19 cellular contexts compared by ENCODE assay signal in the genomic region with DNA sequence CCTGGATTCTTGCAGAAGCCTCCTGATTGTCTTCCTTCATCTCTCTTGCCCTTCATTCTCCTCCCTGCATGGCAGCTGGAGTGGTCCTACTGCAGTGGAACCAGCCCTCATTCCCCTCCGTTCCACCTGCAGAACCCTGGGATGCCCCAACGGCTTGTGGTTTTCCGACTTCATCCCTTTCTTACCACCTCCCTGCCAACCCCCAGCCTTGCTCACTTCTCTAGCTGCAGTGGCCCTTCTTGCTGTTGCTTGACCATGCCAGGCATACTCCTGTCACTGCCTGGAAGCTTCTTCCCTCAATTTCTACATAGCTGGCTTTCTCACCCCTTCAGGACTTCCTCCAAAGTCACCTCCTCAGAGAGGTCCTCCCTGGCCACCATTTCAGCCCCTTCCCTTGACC.
DNase-seq lines count a peak whose midpoint lies in the region; ATAC-seq and TF ChIP-seq lines count a peak whose summit lies in the region.
"Had no signal": no experiment of that assay in that cellular context is flagged by ENCODE, and none has a peak within 500 bp of the region (broad histone marks: within the 10 kb centered on the region; RNA-seq: fewer than 3 reads in every experiment).

No MANE protein-coding gene starts in this region.

- ATAC-seq in central memory CD8-positive, alpha-beta T cell (replicated peaks; ENCODE audit: extremely low read depth, poor library complexity, severe bottlenecking) = no peak
- ATAC-seq: CD8-positive, alpha-beta T cell; HCT116 had no signal

- intact Hi-C loops in activated T-helper 1 cell treated with anti-CD3 and anti-CD28 coated beads, Interleukin-12 subunit alpha, Interleukin-12 subunit beta, Interleukin-2, Interleukin-4 antibody, amounts not matched to agents 30 ng/mL and 10 ng/mL and 1 ng/mL, durations not matched to agents 14 hours and 24 hours and 36 hours (cut with micrococcal nuclease) = no loop called here

- H3K9me3 ChIP-seq in HEK293 (ENCODE audit: control insufficient read depth, insufficient read depth, low read depth, low read length) = no peaks in the 10 kb centered on the region
- H3K9me3 ChIP-seq: BLaER1, Caco-2 had no signal

- peak overlapping the region; percentile 38 for H3K27ac Mint-ChIP-seq in central memory CD8-positive, alpha-beta T cell (ENCODE audit: low read depth)
- peak overlapping the region; percentile 13 for H3K27ac Mint-ChIP-seq in nephron progenitor cell
- no peak overlapping the region for H3K27ac Mint-ChIP-seq in activated CD4-positive, alpha-beta T cell treated with anti-CD3 and anti-CD28 coated beads, Interleukin-2, amount 10 ng/mL, durations not matched to agents 7 days and 5 days
- no peak overlapping the region for H3K27ac Mint-ChIP-seq in activated T-helper 1 cell treated with anti-CD3 and anti-CD28 coated beads, Interleukin-12 subunit alpha, Interleukin-12 subunit beta, Interleukin-2, Interleukin-4 antibody, amounts not matched to agents 30 ng/mL and 10 ng/mL and 1 ng/mL, durations not matched to agents 14 hours and 24 hours and 36 hours
- H3K27ac Mint-ChIP-seq: B cell; CD8-positive, alpha-beta T cell; H9; HFFc6 had no signal

- no peaks in the 10 kb centered on the region for H3K4me1 ChIP-seq in HEK293 (ENCODE audit: control insufficient read depth, insufficient read depth, low read length)
- H3K4me1 ChIP-seq: BLaER1, Caco-2 had no signal

- no peak for DNase-seq in central memory CD8-positive, alpha-beta T cell (ENCODE audit: low spot score in 2 of 2)
- DNase-seq in nephron progenitor cell (no peak), mucosa of gallbladder (ENCODE audit: low spot score) (no peak)
- no peak for DNase-seq in activated CD4-positive, alpha-beta T cell treated with anti-CD3 and anti-CD28 coated beads, Interleukin-2, amount 10 ng/mL, durations not matched to agents 7 days and 5 days
- no peak for DNase-seq in activated T-helper 1 cell treated with anti-CD3 and anti-CD28 coated beads, Interleukin-12 subunit alpha, Interleukin-12 subunit beta, Interleukin-2, Interleukin-4 antibody, amounts not matched to agents 30 ng/mL and 10 ng/mL and 1 ng/mL, durations not matched to agents 14 hours and 24 hours and 36 hours (ENCODE audit: low spot score)
- DNase-seq: Caco-2; CD4-positive, CD25-positive, alpha-beta regulatory T cell; CD8-positive, alpha-beta T cell; DMS153; DND-41; GM23248; H9; HFFc6 had no signal

- CTCF ChIA-PET in HEK293 (lab: Yijun Ruan, JAX) = no interaction called here
- CTCF ChIA-PET in activated CD4-positive, alpha-beta T cell treated with anti-CD3 and anti-CD28 coated beads, Interleukin-2, amount 10 ng/mL, durations not matched to agents 7 days and 5 days (lab: Charles Lee) = no interaction called here

- no peak overlapping the region for H3K27ac ChIP-seq in HEK293 (ENCODE audit: extremely low read depth, low read depth, low read length)
- H3K27ac ChIP-seq: 22Rv1, BLaER1, C4-2B, GM23248 had no signal

- TF ChIP-seq CTCF in HEK293 (tag by site-specific recombination; IDR thresholded peaks at IDR 0.05) (no peak), nephron progenitor cell (IDR thresholded peaks at IDR 0.05) (no peak)

- no peak overlapping the region for H3K4me3 ChIP-seq in HEK293 (ENCODE audit: low read depth, low read length)
- H3K4me3 ChIP-seq: BLaER1, GM23248 had no signal

- H3K36me3 ChIP-seq in HEK293 (ENCODE audit: control insufficient read depth in 2 of 2, insufficient read depth in 1 of 2, low read length in 2 of 2) = no peaks in the 10 kb centered on the region
- H3K36me3 ChIP-seq: BLaER1 had no signal

- peaks cover 11% of the 10 kb centered on the region for H3K4me1 Mint-ChIP-seq in central memory CD8-positive, alpha-beta T cell
- H3K4me1 Mint-ChIP-seq in nephron progenitor cell = peaks cover 26% of the 10 kb centered on the region
- no peaks in the 10 kb centered on the region for H3K4me1 Mint-ChIP-seq in activated CD4-positive, alpha-beta T cell treated with anti-CD3 and anti-CD28 coated beads, Interleukin-2, amount 10 ng/mL, durations not matched to agents 7 days and 5 days
- H3K4me1 Mint-ChIP-seq in activated T-helper 1 cell treated with anti-CD3 and anti-CD28 coated beads, Interleukin-12 subunit alpha, Interleukin-12 subunit beta, Interleukin-2, Interleukin-4 antibody, amounts not matched to agents 30 ng/mL and 10 ng/mL and 1 ng/mL, durations not matched to agents 14 hours and 24 hours and 36 hours (ENCODE audit: low read depth) = no peaks in the 10 kb centered on the region
- H3K4me1 Mint-ChIP-seq: B cell had no signal

- H3K36me3 Mint-ChIP-seq in central memory CD8-positive, alpha-beta T cell (ENCODE audit: insufficient read depth) = no peaks in the 10 kb centered on the region
- H3K36me3 Mint-ChIP-seq in nephron progenitor cell (ENCODE audit: low read depth) = no peaks in the 10 kb centered on the region
- H3K36me3 Mint-ChIP-seq in activated CD4-positive, alpha-beta T cell treated with anti-CD3 and anti-CD28 coated beads, Interleukin-2, amount 10 ng/mL, durations not matched to agents 7 days and 5 days (ENCODE audit: low read depth) = no peaks in the 10 kb centered on the region
- no peaks in the 10 kb centered on the region for H3K36me3 Mint-ChIP-seq in activated T-helper 1 cell treated with anti-CD3 and anti-CD28 coated beads, Interleukin-12 subunit alpha, Interleukin-12 subunit beta, Interleukin-2, Interleukin-4 antibody, amounts not matched to agents 30 ng/mL and 10 ng/mL and 1 ng/mL, durations not matched to agents 14 hours and 24 hours and 36 hours (ENCODE audit: low read depth)

- POLR2A ChIA-PET in HEK293 (lab: Yijun Ruan, JAX) = no interaction called here
- POLR2A ChIA-PET in activated CD4-positive, alpha-beta T cell treated with anti-CD3 and anti-CD28 coated beads, Interleukin-2, amount 10 ng/mL, durations not matched to agents 7 days and 5 days (lab: Charles Lee) = no interaction called here

- no peaks in the 10 kb centered on the region for H3K9me3 Mint-ChIP-seq in central memory CD8-positive, alpha-beta T cell
- peaks cover 3% of the 10 kb centered on the region for H3K9me3 Mint-ChIP-seq in nephron progenitor cell
- no peaks in the 10 kb centered on the region for H3K9me3 Mint-ChIP-seq in activated CD4-positive, alpha-beta T cell treated with anti-CD3 and anti-CD28 coated beads, Interleukin-2, amount 10 ng/mL, durations not matched to agents 7 days and 5 days
- no peaks in the 10 kb centered on the region for H3K9me3 Mint-ChIP-seq in activated T-helper 1 cell treated with anti-CD3 and anti-CD28 coated beads, Interleukin-12 subunit alpha, Interleukin-12 subunit beta, Interleukin-2, Interleukin-4 antibody, amounts not matched to agents 30 ng/mL and 10 ng/mL and 1 ng/mL, durations not matched to agents 14 hours and 24 hours and 36 hours
- H3K9me3 Mint-ChIP-seq: CD4-positive, CD25-positive, alpha-beta regulatory T cell; CD8-positive, alpha-beta T cell; H9; HFFc6 had no signal

- no peaks in the 10 kb centered on the region for H3K27me3 Mint-ChIP-seq in central memory CD8-positive, alpha-beta T cell
- H3K27me3 Mint-ChIP-seq in nephron progenitor cell (ENCODE audit: low read depth, poor library complexity) = peaks cover 20% of the 10 kb centered on the region
- H3K27me3 Mint-ChIP-seq in activated CD4-positive, alpha-beta T cell treated with anti-CD3 and anti-CD28 coated beads, Interleukin-2, amount 10 ng/mL, durations not matched to agents 7 days and 5 days = peaks cover 6% of the 10 kb centered on the region
- H3K27me3 Mint-ChIP-seq in activated T-helper 1 cell treated with anti-CD3 and anti-CD28 coated beads, Interleukin-12 subunit alpha, Interleukin-12 subunit beta, Interleukin-2, Interleukin-4 antibody, amounts not matched to agents 30 ng/mL and 10 ng/mL and 1 ng/mL, durations not matched to agents 14 hours and 24 hours and 36 hours (ENCODE audit: insufficient read depth) = peaks cover 9% of the 10 kb centered on the region
- H3K27me3 Mint-ChIP-seq: B cell; CD4-positive, CD25-positive, alpha-beta regulatory T cell had no signal

- H3K4me3 Mint-ChIP-seq in central memory CD8-positive, alpha-beta T cell = no peak overlapping the region
- H3K4me3 Mint-ChIP-seq in nephron progenitor cell = no peak overlapping the region
- H3K4me3 Mint-ChIP-seq in activated CD4-positive, alpha-beta T cell treated with anti-CD3 and anti-CD28 coated beads, Interleukin-2, amount 10 ng/mL, durations not matched to agents 7 days and 5 days = no peak overlapping the region
- H3K4me3 Mint-ChIP-seq in activated T-helper 1 cell treated with anti-CD3 and anti-CD28 coated beads, Interleukin-12 subunit alpha, Interleukin-12 subunit beta, Interleukin-2, Interleukin-4 antibody, amounts not matched to agents 30 ng/mL and 10 ng/mL and 1 ng/mL, durations not matched to agents 14 hours and 24 hours and 36 hours = no peak overlapping the region
- H3K4me3 Mint-ChIP-seq: B cell; CD4-positive, CD25-positive, alpha-beta regulatory T cell; CD8-positive, alpha-beta T cell; H9; HFFc6 had no signal

TF ChIP-seq in HEK293, 187 proteins besides CTCF, POLR2A, EP300 and RAD21:
- no peak for TF ChIP-seq ZFHX2 (tag by site-specific recombination; conservative IDR thresholded peaks at IDR 0.05)
- peak; percentile 13; the same call in 1 of the 2 replicates for TF ChIP-seq ZIC2 (tag by site-specific recombination; IDR thresholded peaks at IDR 0.05)
- no peak for TF ChIP-seq ZNF133 (tag by site-specific recombination; IDR thresholded peaks at IDR 0.05)

Comparison
In these comparisons a context has a peak if more than half of its experiments do, and no peak if none do; other contexts are left out.
1. H3K27ac Mint-ChIP-seq: peak in central memory CD8-positive, alpha-beta T cell (single experiment) and nephron progenitor cell (single experiment); none in activated CD4-positive, alpha-beta T cell treated with anti-CD3 and anti-CD28 coated beads, Interleukin-2, amount 10 ng/mL, durations not matched to agents 7 days and 5 days (single experiment) and activated T-helper 1 cell treated with anti-CD3 and anti-CD28 coated beads, Interleukin-12 subunit alpha, Interleukin-12 subunit beta, Interleukin-2, Interleukin-4 antibody, amounts not matched to agents 30 ng/mL and 10 ng/mL and 1 ng/mL, durations not matched to agents 14 hours and 24 hours and 36 hours (single experiment).